ENCODE assay signal across 8 cellular contexts in the genomic region with DNA sequence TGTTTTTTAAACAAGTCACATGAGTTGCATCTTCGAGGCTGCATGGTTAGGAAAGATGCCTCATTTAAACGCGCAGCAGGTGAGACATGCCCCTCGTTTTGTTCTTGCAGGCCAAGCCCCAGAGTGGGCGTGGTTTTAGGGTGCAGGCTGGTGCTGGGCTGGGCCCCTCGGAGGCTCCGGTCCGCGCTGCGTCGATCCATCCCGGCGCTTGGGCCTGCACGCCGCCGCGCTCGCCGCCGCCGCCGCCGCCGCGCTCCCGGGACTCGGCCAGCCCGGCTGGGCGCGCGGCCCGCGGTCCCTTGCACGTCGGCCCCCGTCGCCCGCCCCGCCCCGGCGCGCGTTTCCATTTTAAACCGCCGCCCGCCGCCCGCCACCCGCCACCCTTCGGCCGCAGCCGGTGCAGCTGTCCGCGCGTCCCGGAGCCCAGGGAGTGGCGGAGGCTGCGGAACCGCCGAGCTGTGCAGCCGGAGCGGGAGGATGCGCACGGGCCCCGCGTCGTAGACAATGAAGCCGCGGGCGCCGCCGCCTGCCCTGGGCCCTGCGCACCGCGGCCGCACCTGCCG.
DNase-seq lines count a peak whose midpoint lies in the region; ATAC-seq and TF ChIP-seq lines count a peak whose summit lies in the region.

No MANE protein-coding gene starts in this region.

- H3K4me3 ChIP-seq in epithelial cell of proximal tubule (ENCODE audit: low read depth, low read length): peak overlapping the region; percentile 35

- DNase-seq in ELF-1 (ENCODE audit: low read depth, low spot score) (peak; percentile 86), NCI-H2029 treated with DMSO at 0.1 percent for 48 hours (lab: John Stamatoyannopoulos, UW) (peak; percentile 43), epithelial cell of proximal tubule (ENCODE audit: low read depth) (no peak), memory B cell (ENCODE audit: low spot score in 2 of 2) (no peak), OCI-M2 (lab: John Stamatoyannopoulos, UW; ENCODE audit: unreplicated experiment) (no peak)
- DNase-seq in activated CD4-positive, alpha-beta memory T cell treated with anti-CD3 and anti-CD28 coated beads for 36 hours: peak; percentile 41
- peak; percentile 5 for DNase-seq in stimulated activated CD8-positive, alpha-beta memory T cell treated with anti-CD3 and anti-CD28 coated beads, Interleukin-7, amount 100 ng/mL, for 24 hours (ENCODE audit: low read depth)

- ATAC-seq in memory B cell (ENCODE audit: low read depth) (no peak), HG02588 (IDR thresholded peaks at IDR 0.05; ENCODE audit: unreplicated experiment) (no peak)

- no peaks in the 10 kb centered on the region for H3K9me3 Mint-ChIP-seq in activated CD4-positive, alpha-beta memory T cell treated with anti-CD3 and anti-CD28 coated beads for 36 hours
- no peaks in the 10 kb centered on the region for H3K9me3 Mint-ChIP-seq in memory B cell

- H3K36me3 Mint-ChIP-seq in activated CD4-positive, alpha-beta memory T cell treated with anti-CD3 and anti-CD28 coated beads for 36 hours: no peaks in the 10 kb centered on the region
- H3K36me3 Mint-ChIP-seq in memory B cell: no peaks in the 10 kb centered on the region

- H3K4me1 Mint-ChIP-seq in activated CD4-positive, alpha-beta memory T cell treated with anti-CD3 and anti-CD28 coated beads for 36 hours (ENCODE audit: low read depth): peaks cover 10% of the 10 kb centered on the region
- H3K4me1 Mint-ChIP-seq in memory B cell: no peaks in the 10 kb centered on the region

- POLR2A ChIA-PET in activated CD4-positive, alpha-beta memory T cell treated with anti-CD3 and anti-CD28 coated beads for 36 hours (lab: Charles Lee): no interaction called here

- CTCF ChIA-PET in activated CD4-positive, alpha-beta memory T cell treated with anti-CD3 and anti-CD28 coated beads for 36 hours (lab: Charles Lee): no interaction called here

- peaks cover 48% of the 10 kb centered on the region for H3K27me3 Mint-ChIP-seq in activated CD4-positive, alpha-beta memory T cell treated with anti-CD3 and anti-CD28 coated beads for 36 hours
- H3K27me3 Mint-ChIP-seq in memory B cell: peaks cover 13% of the 10 kb centered on the region

- no peak overlapping the region for H3K4me3 Mint-ChIP-seq in activated CD4-positive, alpha-beta memory T cell treated with anti-CD3 and anti-CD28 coated beads for 36 hours
- H3K4me3 Mint-ChIP-seq in memory B cell: peak overlapping the region; percentile 5

- intact Hi-C loops in activated CD4-positive, alpha-beta memory T cell treated with anti-CD3 and anti-CD28 coated beads for 36 hours (cut with micrococcal nuclease): no loop called here

- H3K27ac Mint-ChIP-seq in activated CD4-positive, alpha-beta memory T cell treated with anti-CD3 and anti-CD28 coated beads for 36 hours: no peak overlapping the region
- no peak overlapping the region for H3K27ac Mint-ChIP-seq in memory B cell

- no peak for TF ChIP-seq CTCF in epithelial cell of proximal tubule (conservative IDR thresholded peaks at IDR 0.05; ENCODE audit: low read depth, low read length)

Comparison
In these comparisons a context has a peak if more than half of its experiments do, and no peak if none do; other contexts are left out.
1. DNase-seq: peak in ELF-1 (single experiment), NCI-H2029 treated with DMSO at 0.1 percent for 48 hours (single experiment), activated CD4-positive, alpha-beta memory T cell treated with anti-CD3 and anti-CD28 coated beads for 36 hours (single experiment) and stimulated activated CD8-positive, alpha-beta memory T cell treated with anti-CD3 and anti-CD28 coated beads, Interleukin-7, amount 100 ng/mL, for 24 hours (single experiment); none in epithelial cell of proximal tubule (single experiment), memory B cell (0 of 2) and OCI-M2 (single experiment).